8 cellular contexts compared by ENCODE assay signal in genomic region chr13:108270442-108270841, GRCh38. TPM values are rescaled to one million over a fixed set of nuclear protein-coding genes. Genes with fewer than 3 reads are reported as not detected.
DNase-seq lines count a peak whose midpoint lies in the region; ATAC-seq and TF ChIP-seq lines count a peak whose summit lies in the region.

No MANE protein-coding gene starts in this region.

- H3F3A ChIP-seq in GM23338 (replicated peaks; ENCODE audit: low read depth), result no peaks in the 10 kb centered on the region

- WGBS in testis, 2 donors, result 16 to 24% methylated on average over 3 of the region's 3 CpGs

- H3K4me3 ChIP-seq in GM12875 (ENCODE audit: low read depth, low read length), result peak overlapping the region; percentile 38
- H3K4me3 ChIP-seq in GM23338, result no peak overlapping the region
- peak overlapping the region; percentile 58; the same call in 1 of the 2 replicates for H3K4me3 ChIP-seq in SK-N-MC
- H3K4me3 ChIP-seq in left ventricle myocardium inferior, result peak overlapping the region; percentile 60
- peak overlapping the region; percentile 69 for H3K4me3 ChIP-seq in thoracic aorta
- peak overlapping the region in 1 of 2 donors; percentile 44 for H3K4me3 ChIP-seq in testis

- DNase-seq in GM23338 (ENCODE audit: low spot score) (no peak), SK-N-MC (ENCODE audit: low read depth, low spot score) (no peak), left ventricle myocardium inferior (no peak), thoracic aorta (ENCODE audit: low spot score) (no peak), SW480 (ENCODE audit: low spot score) (no peak), testis (no peak)
- no peak for DNase-seq in activated effector memory CD4-positive, alpha-beta T cell treated with Interleukin-2 at 50 U/mL for 16 hours

- H3K9me3 ChIP-seq in SK-N-MC (ENCODE audit: low read depth, low read length) (no peaks in the 10 kb centered on the region), left ventricle myocardium inferior (replicated peaks) (no peaks in the 10 kb centered on the region), thoracic aorta (no peaks in the 10 kb centered on the region), testis (no peaks in the 10 kb centered on the region)

- no peak overlapping the region for H3K4me3 Mint-ChIP-seq in GM23338

- H3K4me1 Mint-ChIP-seq in GM23338, result peaks cover 12% of the 10 kb centered on the region

- no peaks in the 10 kb centered on the region for H3K27me3 Mint-ChIP-seq in GM23338 (ENCODE audit: insufficient read depth, low read depth, poor library complexity)

- intact Hi-C loops in left ventricle myocardium inferior (cut with micrococcal nuclease) (no loop called here), testis (cut with DNase I; ENCODE audit: low total_unique reads) (no loop called here)

- H3K36me3 Mint-ChIP-seq in GM23338 (ENCODE audit: low read depth), result no peaks in the 10 kb centered on the region

- H3K9me2 ChIP-seq in GM23338 (ENCODE audit: insufficient read depth), result no peaks in the 10 kb centered on the region

- TF ChIP-seq POLR2A in testis (IDR thresholded peaks at IDR 0.05), result no peak

- no peaks in the 10 kb centered on the region for H3K27me3 ChIP-seq in GM23338 (ENCODE audit: insufficient read depth)
- no peaks in the 10 kb centered on the region for H3K27me3 ChIP-seq in left ventricle myocardium inferior (ENCODE audit: low read depth)
- no peaks in the 10 kb centered on the region for H3K27me3 ChIP-seq in thoracic aorta (replicated peaks; ENCODE audit: insufficient read depth)
- no peaks in the 10 kb centered on the region for H3K27me3 ChIP-seq in testis

- no peaks in the 10 kb centered on the region for H4K20me1 ChIP-seq in GM23338 (replicated peaks; ENCODE audit: insufficient read depth)

- H3K9ac ChIP-seq in SK-N-MC (ENCODE audit: insufficient read length), result no peak overlapping the region

- TF ChIP-seq CTCF in GM12875 (IDR thresholded peaks at IDR 0.05; ENCODE audit: borderline replicate concordance, insufficient read depth, low read depth, low read length) (no peak), GM23338 (conservative IDR thresholded peaks at IDR 0.05; ENCODE audit: low read depth in 2 of 2) (no peak), left ventricle myocardium inferior (IDR thresholded peaks at IDR 0.05; ENCODE audit: borderline replicate concordance) (no peak), thoracic aorta (IDR thresholded peaks at IDR 0.05) (no peak), testis (IDR thresholded peaks at IDR 0.05) (no peak)

- H3K4me1 ChIP-seq in GM23338 (ENCODE audit: insufficient read depth), result no peaks in the 10 kb centered on the region
- peaks cover 10% of the 10 kb centered on the region for H3K4me1 ChIP-seq in left ventricle myocardium inferior
- H3K4me1 ChIP-seq in thoracic aorta (ENCODE audit: control insufficient read depth in 1 of 2, low read depth in 2 of 2), result peaks cover 6 to 14% of the 10 kb centered on the region in 2 donors
- no peaks in the 10 kb centered on the region for H3K4me1 ChIP-seq in testis

- no peak overlapping the region for H3K4me2 ChIP-seq in GM23338

- no peak overlapping the region for H3K27ac ChIP-seq in GM23338 (ENCODE audit: low read depth)
- no peak overlapping the region for H3K27ac ChIP-seq in SK-N-MC
- H3K27ac ChIP-seq in left ventricle myocardium inferior (replicated peaks), result peak overlapping the region; percentile 75
- no peak overlapping the region for H3K27ac ChIP-seq in thoracic aorta
- H3K27ac ChIP-seq in testis, result no peak overlapping the region

- no peak overlapping the region for H3K27ac Mint-ChIP-seq in GM23338

- no peaks in the 10 kb centered on the region for H3K79me2 ChIP-seq in GM23338 (replicated peaks; ENCODE audit: insufficient read depth)

- ATAC-seq in GM23338 (no peak), thoracic aorta (ENCODE audit: insufficient number of reproducible peaks, low FRiP score, low read depth) (no peak)

- H2AFZ ChIP-seq in GM23338, result peak overlapping the region; percentile 75

- H3K9me3 Mint-ChIP-seq in GM23338, result no peaks in the 10 kb centered on the region

- H3K36me3 ChIP-seq in GM23338 (ENCODE audit: insufficient read depth), result no peaks in the 10 kb centered on the region
- H3K36me3 ChIP-seq in SK-N-MC (ENCODE audit: insufficient read depth, low read length), result no peaks in the 10 kb centered on the region
- H3K36me3 ChIP-seq in left ventricle myocardium inferior, result no peaks in the 10 kb centered on the region
- no peaks in the 10 kb centered on the region for H3K36me3 ChIP-seq in thoracic aorta
- no peaks in the 10 kb centered on the region for H3K36me3 ChIP-seq in testis (ENCODE audit: low read depth, missing control alignments)

TF ChIP-seq in GM23338, 12 proteins besides CTCF, POLR2A, EP300 and RAD21 (continues in another document):
- TF ChIP-seq ZNF462 (CRISPR knock-in tag; IDR thresholded peaks at IDR 0.05) (no peak), CREB1 (CRISPR knock-in tag; IDR thresholded peaks at IDR 0.05; ENCODE audit: low read depth) (no peak), EZH2phosphoT487 (IDR thresholded peaks at IDR 0.05; ENCODE audit: unreplicated experiment) (no peak), POLR2AphosphoS5 (IDR thresholded peaks at IDR 0.05; ENCODE audit: low read depth) (no peak)

RNA-seq across cellular contexts. Expression of gene TNFSF13B, which starts 0.9 kb away (rescaled TPM):
- 0.10 TPM in 1 of 2 replicates, not detected in the other for total RNA-seq in GM23338 (2014; rRNA removed; shearing (Covaris generic))
- polyA plus RNA-seq in GM23338 (2016; fragmentation: Nextera tagmentation; extraction: Ambion mirVana), result 0.55 TPM in 1 of 2 replicates, not detected in the other
- 1.7 TPM for total RNA-seq in left ventricle myocardium inferior
- total RNA-seq in thoracic aorta, result 10 to 100 TPM in 1 of 2 donors, 1 to 10 TPM in 1; 7.5 to 11.2 TPM
- total RNA-seq in testis, result 1 to 10 TPM in 1 of 2 donors, not detected in 1; 3.7 TPM
- polyA plus RNA-seq in testis (ENCODE audit: insufficient read depth, low read depth, low replicate concordance), result 2.5 TPM

RNA-seq across cellular contexts. Expression of gene ABHD13, which starts 52.2 kb away (rescaled TPM):
- total RNA-seq in GM23338 (2014; rRNA removed; shearing (Covaris generic)), result 10.4 and 10.9 TPM in 2 replicates
- polyA plus RNA-seq in GM23338 (2016; fragmentation: Nextera tagmentation; extraction: Ambion mirVana) (4.6 and 5.4 TPM in 2 replicates), testis (ENCODE audit: insufficient read depth, low read depth, low replicate concordance) (7.3 TPM)
- total RNA-seq in left ventricle myocardium inferior (5.1 TPM), thoracic aorta (10 to 100 TPM in 1 of 2 donors, 1 to 10 TPM in 1; 8.5 to 18.0 TPM), testis (1 to 10 TPM; 6.5 to 7.4 TPM)

RNA-seq across cellular contexts. Expression of gene LIG4, which starts 55.1 kb away (rescaled TPM):
- 4.9 and 5.6 TPM in 2 replicates for total RNA-seq in GM23338 (2014; rRNA removed; shearing (Covaris generic))
- polyA plus RNA-seq in GM23338 (2016; fragmentation: Nextera tagmentation; extraction: Ambion mirVana), result 1.8 and 2.6 TPM in 2 replicates
- total RNA-seq in left ventricle myocardium inferior, result 8.1 TPM
- total RNA-seq in thoracic aorta, result 10 to 100 TPM in 1 of 2 donors, 1 to 10 TPM in 1; 7.8 to 11.9 TPM
- total RNA-seq in testis, result 10 to 100 TPM; 11.0 to 16.3 TPM
- polyA plus RNA-seq in testis (ENCODE audit: insufficient read depth, low read depth, low replicate concordance), result 10.1 TPM
